ENCODE assay signal across 8 cellular contexts in genomic region chr1:155052412-155053400, GRCh38. TPM values are rescaled to one million over a fixed set of nuclear protein-coding genes. Genes with fewer than 3 reads are reported as not detected.
DNase-seq lines count a peak whose midpoint lies in the region; ATAC-seq lines count a peak whose summit lies in the region.

No MANE protein-coding gene starts in this region.

- H3K4me2 ChIP-seq in GM23248 (ENCODE audit: unreplicated experiment), result peak overlapping the region; percentile 84

- ATAC-seq in HG03378 (IDR thresholded peaks at IDR 0.05; ENCODE audit: unreplicated experiment) (no peak), HG03025 (IDR thresholded peaks at IDR 0.05; ENCODE audit: low FRiP score, unreplicated experiment) (no peak)

- H3K27me3 ChIP-seq in ACC112 (ENCODE audit: insufficient read depth, low read length), result no peaks in the 10 kb centered on the region
- H3K27me3 ChIP-seq in GM23248 (replicated peaks; ENCODE audit: insufficient read depth), result no peaks in the 10 kb centered on the region
- no peaks in the 10 kb centered on the region for H3K27me3 ChIP-seq in mucosa of stomach (ENCODE audit: control insufficient read depth, insufficient read depth, low read length)

- peak overlapping the region; percentile 75 for H3K9ac ChIP-seq in GM23248
- H3K9ac ChIP-seq in SK-N-MC (ENCODE audit: insufficient read length), result peak overlapping the region; percentile 75
- peak overlapping the region; percentile 65 for H3K9ac ChIP-seq in mucosa of stomach (ENCODE audit: low read length)

- no peaks in the 10 kb centered on the region for H3K27me3 Mint-ChIP-seq in dendritic cell treated with granulocyte-macrophage colony-stimulating factor and Interleukin-4, amounts not matched to agents 40 ng/mL and 50 ng/mL, for 4 days

- H3K9me3 Mint-ChIP-seq in dendritic cell treated with granulocyte-macrophage colony-stimulating factor and Interleukin-4, amounts not matched to agents 40 ng/mL and 50 ng/mL, for 4 days, result no peaks in the 10 kb centered on the region

- intact Hi-C loops in dendritic cell treated with granulocyte-macrophage colony-stimulating factor and Interleukin-4, amounts not matched to agents 40 ng/mL and 50 ng/mL, for 4 days (cut with micrococcal nuclease), result loop anchor here (5.0 kb wide), 1 partner anchor 35 kb away; no protein-coding TSS in a partner anchor

- H3K27ac Mint-ChIP-seq in dendritic cell treated with granulocyte-macrophage colony-stimulating factor and Interleukin-4, amounts not matched to agents 40 ng/mL and 50 ng/mL, for 4 days, result peak overlapping the region; percentile 90

- H3K4me3 ChIP-seq in ACC112 (ENCODE audit: low read depth, low read length) (peak overlapping the region; percentile 96), GM23248 (peak overlapping the region; percentile 74), SK-N-MC (peak overlapping the region; percentile 97), mucosa of stomach (ENCODE audit: low read length) (peak overlapping the region; percentile 10)

- H3K9me3 ChIP-seq in GM23248 (ENCODE audit: low read depth) (no peaks in the 10 kb centered on the region), SK-N-MC (ENCODE audit: low read depth, low read length) (no peaks in the 10 kb centered on the region), mucosa of stomach (ENCODE audit: control insufficient read depth, low read length) (no peaks in the 10 kb centered on the region)

- peak overlapping the region; percentile 87 for H3K4me3 Mint-ChIP-seq in dendritic cell treated with granulocyte-macrophage colony-stimulating factor and Interleukin-4, amounts not matched to agents 40 ng/mL and 50 ng/mL, for 4 days

- in situ Hi-C loops in GM23248 (cut with MboI), result no loop called here

- H3K36me3 Mint-ChIP-seq in dendritic cell treated with granulocyte-macrophage colony-stimulating factor and Interleukin-4, amounts not matched to agents 40 ng/mL and 50 ng/mL, for 4 days (ENCODE audit: low read depth), result peaks cover 62% of the 10 kb centered on the region

- H3F3A ChIP-seq in GM23248 (ENCODE audit: insufficient read depth), result peaks cover 10% of the 10 kb centered on the region

- H3K27ac ChIP-seq in ACC112 (ENCODE audit: low read depth, low read length) (no peak overlapping the region), GM23248 (no peak overlapping the region), SK-N-MC (no peak overlapping the region)

- H2AFZ ChIP-seq in ACC112 (ENCODE audit: low read length, unreplicated experiment) (no peak overlapping the region), GM23248 (peak overlapping the region; percentile 70)

- H3K79me2 ChIP-seq in ACC112 (ENCODE audit: control insufficient read depth, insufficient read depth, low read length, unreplicated experiment), result peaks cover 20% of the 10 kb centered on the region
- H3K79me2 ChIP-seq in GM23248 (ENCODE audit: insufficient read depth), result no peaks in the 10 kb centered on the region

- peak; percentile 37 for DNase-seq in GM23248
- DNase-seq in SK-N-MC (ENCODE audit: low read depth, low spot score), result no peak
- no peak for DNase-seq in ureter (ENCODE audit: low spot score)

- H3K4me1 Mint-ChIP-seq in dendritic cell treated with granulocyte-macrophage colony-stimulating factor and Interleukin-4, amounts not matched to agents 40 ng/mL and 50 ng/mL, for 4 days (ENCODE audit: low read depth), result peaks cover 41% of the 10 kb centered on the region

- no peaks in the 10 kb centered on the region for H3K9me2 ChIP-seq in GM23248 (ENCODE audit: insufficient read depth)

- H3K4me1 ChIP-seq in ACC112 (ENCODE audit: control insufficient read depth, insufficient read depth, low read length, unreplicated experiment), result peaks cover 22% of the 10 kb centered on the region
- peaks cover 9% of the 10 kb centered on the region for H3K4me1 ChIP-seq in GM23248 (ENCODE audit: insufficient read depth)
- peaks cover 34% of the 10 kb centered on the region for H3K4me1 ChIP-seq in mucosa of stomach (ENCODE audit: control insufficient read depth, insufficient read depth, low read length)

- no peaks in the 10 kb centered on the region; the same call in 1 of the 2 replicates for H3K36me3 ChIP-seq in ACC112 (ENCODE audit: insufficient read depth, low read length)
- no peaks in the 10 kb centered on the region for H3K36me3 ChIP-seq in GM23248 (ENCODE audit: low read depth)
- H3K36me3 ChIP-seq in SK-N-MC (ENCODE audit: insufficient read depth, low read length), result no peaks in the 10 kb centered on the region
- H3K36me3 ChIP-seq in mucosa of stomach (ENCODE audit: control insufficient read depth, insufficient read depth, low read length), result peaks cover 5% of the 10 kb centered on the region

- no peaks in the 10 kb centered on the region for H4K20me1 ChIP-seq in GM23248 (ENCODE audit: insufficient read depth)

- 60 to 62% methylated on average over 12 to 13 of the region's 13 CpGs for WGBS in GM23248 (ENCODE audit: low coverage in 1 of 2, low lambda C conversion rate in 2 of 2, missing lambda C conversion rate in 2 of 2), 2 experiments

RNA-seq across cellular contexts. Expression of gene ADAM15, which starts 1.6 kb away (rescaled TPM):
- total RNA-seq in GM23248 (2014; rRNA removed; shearing (Covaris generic)), result 85.6 and 109 TPM in 2 replicates
- 73.0 and 80.4 TPM in 2 replicates for polyA plus RNA-seq in GM23248 (2016; fragmentation: Nextera tagmentation; extraction: Ambion mirVana)
- total RNA-seq in ureter, result 152 TPM

RNA-seq across cellular contexts. Expression of gene EFNA4, which starts 10.8 kb away (rescaled TPM):
- total RNA-seq in GM23248 (2014; rRNA removed; shearing (Covaris generic)), result 2.4 and 5.5 TPM in 2 replicates
- 4.4 and 4.6 TPM in 2 replicates for polyA plus RNA-seq in GM23248 (2016; fragmentation: Nextera tagmentation; extraction: Ambion mirVana)
- total RNA-seq in ureter, result 11.2 TPM

RNA-seq across cellular contexts. Expression of gene DCST1, which starts 19.1 kb away (rescaled TPM):
- total RNA-seq in GM23248 (2014; rRNA removed; shearing (Covaris generic)), result not detected in 2 replicates
- polyA plus RNA-seq in GM23248 (2016; fragmentation: Nextera tagmentation; extraction: Ambion mirVana), result not detected in 2 replicates
- total RNA-seq in ureter, result not detected

RNA-seq across cellular contexts. Expression of gene DCST2, which starts 19.1 kb away (rescaled TPM):
- not detected in 2 replicates for total RNA-seq in GM23248 (2014; rRNA removed; shearing (Covaris generic))
- polyA plus RNA-seq in GM23248 (2016; fragmentation: Nextera tagmentation; extraction: Ambion mirVana), result 0.14 and 0.16 TPM in 2 replicates
- total RNA-seq in ureter, result 1.2 TPM

RNA-seq across cellular contexts. Expression of gene EFNA3, which starts 25.9 kb away (rescaled TPM):
- 1.4 and 3.0 TPM in 2 replicates for total RNA-seq in GM23248 (2014; rRNA removed; shearing (Covaris generic))
- polyA plus RNA-seq in GM23248 (2016; fragmentation: Nextera tagmentation; extraction: Ambion mirVana), result 2.5 and 2.7 TPM in 2 replicates
- 1.1 TPM for total RNA-seq in ureter

Comparison
In these comparisons a context has a peak if more than half of its experiments do, and no peak if none do; other contexts are left out.
1. H3K4me3 ChIP-seq: peak in every context shown above with its lines; median percentile 97 in SK-N-MC; 96 in ACC112; 74 in GM23248; 10 in mucosa of stomach.